20 cellular contexts compared by ENCODE assay signal in the genomic region with DNA sequence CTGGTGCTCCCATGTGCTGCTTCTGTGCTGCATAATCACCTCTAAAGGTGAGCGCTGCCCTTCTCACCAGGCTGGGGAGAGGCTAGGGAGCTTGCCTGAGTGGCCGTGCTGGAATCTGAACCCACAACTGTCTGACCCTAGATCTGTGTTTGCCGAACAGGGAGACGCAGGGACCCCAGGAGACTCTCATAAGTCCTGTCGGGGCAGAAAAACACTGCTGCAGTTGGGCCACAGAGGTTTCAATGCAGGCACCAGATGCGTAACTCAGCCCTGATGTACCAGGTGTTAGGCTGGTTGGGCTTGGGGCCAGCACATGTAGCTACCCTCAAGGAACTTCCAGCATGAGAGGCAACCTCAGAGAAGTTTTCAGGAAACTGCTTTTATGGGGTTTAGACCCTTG. TPM values are rescaled to one million over a fixed set of nuclear protein-coding genes. Genes with fewer than 3 reads are reported as not detected.
A peak's percentile ranks its signal among the peaks of the same experiment; 100 is the strongest.
DNase-seq lines count a peak whose midpoint lies in the region; ATAC-seq and TF ChIP-seq lines count a peak whose summit lies in the region.
"Had no signal": no experiment of that assay in that cellular context is flagged by ENCODE, and none has a peak within 500 bp of the region (broad histone marks: within the 10 kb centered on the region; RNA-seq: fewer than 3 reads in every experiment).

No MANE protein-coding gene starts in this region.

- H3K27ac ChIP-seq in GM23338 (ENCODE audit: low read depth) (no peak overlapping the region), osteoblast (ENCODE audit: low read depth, low read length) (no peak overlapping the region), SJCRH30 (no peak overlapping the region)
- H3K27ac ChIP-seq: A549, HL-60, neutrophil, stomach had no signal

- H3K79me2 ChIP-seq in GM23338 (replicated peaks; ENCODE audit: insufficient read depth) (no peaks in the 10 kb centered on the region), osteoblast (ENCODE audit: insufficient read depth, low read length) (no peaks in the 10 kb centered on the region)

- peaks cover 21% of the 10 kb centered on the region for H3K27me3 Mint-ChIP-seq in GM23338 (ENCODE audit: insufficient read depth, low read depth, poor library complexity)
- no peaks in the 10 kb centered on the region for H3K27me3 Mint-ChIP-seq in activated CD4-positive, alpha-beta memory T cell treated with anti-CD3 and anti-CD28 coated beads, Interleukin-2, amount 10 ng/mL, durations not matched to agents 7 days and 5 days

- H4K20me1 ChIP-seq in GM23338 (replicated peaks; ENCODE audit: insufficient read depth) (no peaks in the 10 kb centered on the region), osteoblast (ENCODE audit: insufficient read depth, low read length) (no peaks in the 10 kb centered on the region)

- H3K4me3 ChIP-seq in GM23338 (no peak overlapping the region), osteoblast (ENCODE audit: insufficient read depth, low read length) (no peak overlapping the region), SJCRH30 (no peak overlapping the region)
- H3K4me3 ChIP-seq: A549, stomach had no signal

- no peaks in the 10 kb centered on the region for H3F3A ChIP-seq in GM23338 (replicated peaks; ENCODE audit: low read depth)

- DNase-seq in NCI-H82 (lab: John Stamatoyannopoulos, UW) (peak; percentile 33), NCI-H82 treated with DMSO at 0.1 percent for 48 hours (lab: John Stamatoyannopoulos, UW; ENCODE audit: unreplicated experiment) (no peak), GM23338 (ENCODE audit: low spot score) (peak; percentile 21), osteoblast (ENCODE audit: insufficient read length, low spot score, missing footprints) (no peak), SJCRH30 (no peak), NCI-H1092 (lab: John Stamatoyannopoulos, UW) (no peak)
- peak; percentile 15 for DNase-seq in activated CD4-positive, alpha-beta memory T cell treated with anti-CD3 and anti-CD28 coated beads, Interleukin-2, amount 10 ng/mL, durations not matched to agents 7 days and 5 days
- DNase-seq: activated naive CD4-positive, alpha-beta T cell treated with anti-CD3 and anti-CD28 coated beads, Interleukin-2, amount 10 ng/mL, durations not matched to agents 7 days and 5 days; Calu3; caudate nucleus; Kasumi-1; mammary epithelial cell; NCI-H187; Right ventricle myocardium superior; stomach had no signal

- no peaks in the 10 kb centered on the region for H3K27me3 ChIP-seq in GM23338 (ENCODE audit: insufficient read depth)
- H3K27me3 ChIP-seq in osteoblast (ENCODE audit: insufficient read depth, low read length) = peaks cover 2% of the 10 kb centered on the region
- peaks cover 20% of the 10 kb centered on the region; the same call in 1 of the 2 replicates for H3K27me3 ChIP-seq in SJCRH30
- H3K27me3 ChIP-seq: neutrophil had no signal

- TF ChIP-seq CTCF in GM23338 (conservative IDR thresholded peaks at IDR 0.05; ENCODE audit: low read depth in 2 of 2) (no peak), osteoblast (IDR thresholded peaks at IDR 0.05; ENCODE audit: extremely low read depth, low read depth, low read length) (no peak)

- peaks cover 4% of the 10 kb centered on the region; the same call in 1 of the 3 replicates for H3K9me3 Mint-ChIP-seq in GM23338
- no peaks in the 10 kb centered on the region for H3K9me3 Mint-ChIP-seq in activated CD4-positive, alpha-beta memory T cell treated with anti-CD3 and anti-CD28 coated beads, Interleukin-2, amount 10 ng/mL, durations not matched to agents 7 days and 5 days
- H3K9me3 Mint-ChIP-seq: activated naive CD4-positive, alpha-beta T cell treated with anti-CD3 and anti-CD28 coated beads, Interleukin-2, amount 10 ng/mL, durations not matched to agents 7 days and 5 days had no signal

- H3K9me2 ChIP-seq in GM23338 (ENCODE audit: insufficient read depth) = no peaks in the 10 kb centered on the region; the same call in 1 of the 2 replicates

- no peak overlapping the region for H3K4me3 Mint-ChIP-seq in GM23338
- H3K4me3 Mint-ChIP-seq in activated CD4-positive, alpha-beta memory T cell treated with anti-CD3 and anti-CD28 coated beads, Interleukin-2, amount 10 ng/mL, durations not matched to agents 7 days and 5 days = no peak overlapping the region
- H3K4me3 Mint-ChIP-seq: activated naive CD4-positive, alpha-beta T cell treated with anti-CD3 and anti-CD28 coated beads, Interleukin-2, amount 10 ng/mL, durations not matched to agents 7 days and 5 days had no signal

- POLR2A ChIA-PET in activated CD4-positive, alpha-beta memory T cell treated with anti-CD3 and anti-CD28 coated beads, Interleukin-2, amount 10 ng/mL, durations not matched to agents 7 days and 5 days (lab: Charles Lee) = no interaction called here

- CTCF ChIA-PET in activated CD4-positive, alpha-beta memory T cell treated with anti-CD3 and anti-CD28 coated beads, Interleukin-2, amount 10 ng/mL, durations not matched to agents 7 days and 5 days (lab: Charles Lee) = interaction anchor here (1.2 to 1.9 kb wide), 2 partner anchors 16 to 131 kb away, joined by 4 to 5 read pairs; no protein-coding TSS in a partner anchor

- H3K9me3 ChIP-seq in osteoblast (ENCODE audit: low read depth, low read length) (no peaks in the 10 kb centered on the region), SJCRH30 (replicated peaks) (no peaks in the 10 kb centered on the region)
- H3K9me3 ChIP-seq: A549, neutrophil, stomach had no signal

- H2AFZ ChIP-seq in GM23338 (peak overlapping the region; percentile 64), osteoblast (ENCODE audit: low read length) (no peak overlapping the region)

- peaks cover 3% of the 10 kb centered on the region; the same call in 2 of the 3 replicates for H3K36me3 Mint-ChIP-seq in GM23338 (ENCODE audit: low read depth)
- H3K36me3 Mint-ChIP-seq in activated CD4-positive, alpha-beta memory T cell treated with anti-CD3 and anti-CD28 coated beads, Interleukin-2, amount 10 ng/mL, durations not matched to agents 7 days and 5 days (ENCODE audit: low read depth) = no peaks in the 10 kb centered on the region
- H3K36me3 Mint-ChIP-seq: activated naive CD4-positive, alpha-beta T cell treated with anti-CD3 and anti-CD28 coated beads, Interleukin-2, amount 10 ng/mL, durations not matched to agents 7 days and 5 days had no signal

- H3K27ac Mint-ChIP-seq in GM23338 = no peak overlapping the region
- H3K27ac Mint-ChIP-seq in activated CD4-positive, alpha-beta memory T cell treated with anti-CD3 and anti-CD28 coated beads, Interleukin-2, amount 10 ng/mL, durations not matched to agents 7 days and 5 days = no peak overlapping the region
- H3K27ac Mint-ChIP-seq: activated naive CD4-positive, alpha-beta T cell treated with anti-CD3 and anti-CD28 coated beads, Interleukin-2, amount 10 ng/mL, durations not matched to agents 7 days and 5 days had no signal

- H3K4me2 ChIP-seq in GM23338 = no peak overlapping the region
- peak overlapping the region; percentile 50 for H3K4me2 ChIP-seq in osteoblast (ENCODE audit: insufficient read depth, low read length)
- H3K4me2 ChIP-seq: A549 had no signal

- no peaks in the 10 kb centered on the region for H3K36me3 ChIP-seq in GM23338 (ENCODE audit: insufficient read depth)
- H3K36me3 ChIP-seq in osteoblast (ENCODE audit: insufficient read depth, low read length) = no peaks in the 10 kb centered on the region
- H3K36me3 ChIP-seq in SJCRH30 = no peaks in the 10 kb centered on the region
- H3K36me3 ChIP-seq: neutrophil, stomach had no signal

- ATAC-seq in GM23338 (peak; percentile 55), GM18520 (IDR thresholded peaks at IDR 0.05; ENCODE audit: unreplicated experiment) (no peak)
- ATAC-seq: A549 had no signal

- peaks cover 26% of the 10 kb centered on the region for H3K4me1 Mint-ChIP-seq in GM23338
- H3K4me1 Mint-ChIP-seq in activated CD4-positive, alpha-beta memory T cell treated with anti-CD3 and anti-CD28 coated beads, Interleukin-2, amount 10 ng/mL, durations not matched to agents 7 days and 5 days = peaks cover 47% of the 10 kb centered on the region

- H3K4me1 ChIP-seq in GM23338 (ENCODE audit: insufficient read depth) = 0 out of 2 replicates have a peak, but pooled peaks cover 3% of the 10 kb centered on the region
- H3K4me1 ChIP-seq in osteoblast (ENCODE audit: insufficient read depth, low read length) = peaks cover 62% of the 10 kb centered on the region
- H3K4me1 ChIP-seq in SJCRH30 = no peaks in the 10 kb centered on the region

TF ChIP-seq in GM23338, 12 proteins besides CTCF, POLR2A, EP300 and RAD21 (continues in another document):
- TF ChIP-seq POLR2AphosphoS5 (IDR thresholded peaks at IDR 0.05; ENCODE audit: low read depth) = no peak

RNA-seq across cellular contexts. Expression of gene DMRTB1, which starts 49.5 kb away (rescaled TPM):
- total RNA-seq in GM23338 (2014; rRNA removed; shearing (Covaris generic)) = 1.2 TPM in 1 of 2 replicates, not detected in the other
- polyA plus RNA-seq in GM23338 (2016; fragmentation: Nextera tagmentation; extraction: Ambion mirVana) = 0.27 and 0.49 TPM in 2 replicates
- not detected for total RNA-seq in activated CD4-positive, alpha-beta memory T cell treated with anti-CD3 and anti-CD28 coated beads, Interleukin-2, amount 10 ng/mL, durations not matched to agents 7 days and 5 days
- total RNA-seq in osteoblast = not detected in 2 replicates
- not detected in 2 replicates for total RNA-seq in SJCRH30 (2014; rRNA removed; shearing (Covaris generic))
- total RNA-seq: Calu3, mammary epithelial cell, Right ventricle myocardium superior, skeletal muscle tissue, stomach had no signal
- polyA plus RNA-seq: A549, mammary epithelial cell, stomach had no signal

Comparison
In these comparisons a context has a peak if more than half of its experiments do, and no peak if none do; other contexts are left out.
1. DNase-seq: peak in NCI-H82 (single experiment), GM23338 (single experiment) and activated CD4-positive, alpha-beta memory T cell treated with anti-CD3 and anti-CD28 coated beads, Interleukin-2, amount 10 ng/mL, durations not matched to agents 7 days and 5 days (single experiment); none in NCI-H82 treated with DMSO at 0.1 percent for 48 hours (single experiment), osteoblast (single experiment), SJCRH30 (0 of 2) and NCI-H1092 (single experiment).